1 cellular context compared by ENCODE assay signal in the genomic region with DNA sequence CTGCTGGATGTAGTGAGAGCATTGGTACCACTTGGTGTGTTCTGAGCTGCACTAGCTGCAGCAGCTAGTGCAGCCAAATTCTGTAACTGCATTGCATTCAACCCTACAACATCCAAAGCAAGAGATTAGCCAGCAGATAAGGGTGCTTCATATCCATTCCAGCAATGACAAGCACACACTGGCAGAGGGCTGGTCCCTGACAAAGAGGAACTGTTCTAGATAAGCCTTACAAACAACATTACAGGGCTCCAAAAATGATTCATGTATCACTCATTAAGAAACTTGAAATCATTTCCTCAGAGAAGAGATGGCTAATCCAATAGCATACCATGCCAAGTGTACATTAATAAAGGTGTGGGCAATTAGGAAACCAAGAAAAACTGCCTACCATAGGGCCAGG.
TF ChIP-seq lines count a peak whose summit lies in the region.

No MANE protein-coding gene starts in this region.

TF ChIP-seq in SK-N-SH, 30 proteins besides CTCF, POLR2A, EP300 and RAD21 (continued from another document):
- TF ChIP-seq PBX3 (IDR thresholded peaks at IDR 0.05) (peak; percentile 46), FOSL2 (IDR thresholded peaks at IDR 0.05; ENCODE audit: borderline replicate concordance, low read depth) (0 out of 2 replicates have a peak, but pooled peaks have one; percentile 37), YY1 (IDR thresholded peaks at IDR 0.05; ENCODE audit: low read depth) (no peak), MAX (IDR thresholded peaks at IDR 0.05; ENCODE audit: low read depth) (no peak), EZH2phosphoT487 (IDR thresholded peaks at IDR 0.05; ENCODE audit: borderline replicate concordance, low read depth) (no peak), GATA2 (CRISPR knock-in tag; IDR thresholded peaks at IDR 0.05) (no peak), CHD2 (IDR thresholded peaks at IDR 0.05; ENCODE audit: low read length, partially characterized antibody) (no peak), RCOR1 (IDR thresholded peaks at IDR 0.05; ENCODE audit: low read length) (no peak), JUND (IDR thresholded peaks at IDR 0.05) (no peak), REST (IDR thresholded peaks at IDR 0.05; ENCODE audit: low read depth, low read length) (no peak), GABPA (IDR thresholded peaks at IDR 0.05; ENCODE audit: low read depth) (no peak), FOXJ3 (CRISPR knock-in tag; IDR thresholded peaks at IDR 0.05) (no peak), NFIC (IDR thresholded peaks at IDR 0.05; ENCODE audit: borderline replicate concordance) (peak; percentile 44), POLR2AphosphoS5 (IDR thresholded peaks at IDR 0.05; ENCODE audit: low read depth, low read length) (no peak)
- TF ChIP-seq, protein P1, sequence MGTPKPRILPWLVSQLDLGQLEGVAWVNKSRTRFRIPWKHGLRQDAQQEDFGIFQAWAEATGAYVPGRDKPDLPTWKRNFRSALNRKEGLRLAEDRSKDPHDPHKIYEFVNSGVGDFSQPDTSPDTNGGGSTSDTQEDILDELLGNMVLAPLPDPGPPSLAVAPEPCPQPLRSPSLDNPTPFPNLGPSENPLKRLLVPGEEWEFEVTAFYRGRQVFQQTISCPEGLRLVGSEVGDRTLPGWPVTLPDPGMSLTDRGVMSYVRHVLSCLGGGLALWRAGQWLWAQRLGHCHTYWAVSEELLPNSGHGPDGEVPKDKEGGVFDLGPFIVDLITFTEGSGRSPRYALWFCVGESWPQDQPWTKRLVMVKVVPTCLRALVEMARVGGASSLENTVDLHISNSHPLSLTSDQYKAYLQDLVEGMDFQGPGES (IDR thresholded peaks at IDR 0.05; ENCODE audit: low read depth, low read length): no peak
- TF ChIP-seq, protein P2, sequence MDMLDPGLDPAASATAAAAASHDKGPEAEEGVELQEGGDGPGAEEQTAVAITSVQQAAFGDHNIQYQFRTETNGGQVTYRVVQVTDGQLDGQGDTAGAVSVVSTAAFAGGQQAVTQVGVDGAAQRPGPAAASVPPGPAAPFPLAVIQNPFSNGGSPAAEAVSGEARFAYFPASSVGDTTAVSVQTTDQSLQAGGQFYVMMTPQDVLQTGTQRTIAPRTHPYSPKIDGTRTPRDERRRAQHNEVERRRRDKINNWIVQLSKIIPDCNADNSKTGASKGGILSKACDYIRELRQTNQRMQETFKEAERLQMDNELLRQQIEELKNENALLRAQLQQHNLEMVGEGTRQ (IDR thresholded peaks at IDR 0.05; ENCODE audit: borderline replicate concordance, low read depth, low read length): no peak
